23 cellular contexts compared by ENCODE assay signal in genomic region chr10:71908998-71909397, GRCh38. TPM values are rescaled to one million over a fixed set of nuclear protein-coding genes. Genes with fewer than 3 reads are reported as not detected.
DNase-seq lines count a peak whose midpoint lies in the region; ATAC-seq and TF ChIP-seq lines count a peak whose summit lies in the region.
"Had no signal": no experiment of that assay in that cellular context is flagged by ENCODE, and none has a peak within 500 bp of the region (broad histone marks: within the 10 kb centered on the region; RNA-seq: fewer than 3 reads in every experiment).

No MANE protein-coding gene starts in this region.

- POLR2A ChIA-PET in activated B cell treated with CpG ODN at 0.5 μM for 24 hours (lab: Charles Lee) = interaction anchor here (0.6 kb wide), 1 partner anchor 15 kb away, joined by 8 read pairs; no protein-coding TSS in a partner anchor

- no peak for DNase-seq in activated naive CD4-positive, alpha-beta T cell treated with anti-CD3 and anti-CD28 coated beads for 36 hours
- DNase-seq in activated B cell treated with CpG ODN at 0.5 μM for 24 hours = no peak
- no peak for DNase-seq in memory B cell (ENCODE audit: low spot score in 2 of 2)
- no peak for DNase-seq in activated gamma-delta T cell treated with Interleukin-2 at 50 U/mL for 16 hours
- DNase-seq in T1000 (lab: John Stamatoyannopoulos, UW) = no peak
- DNase-seq: AML-193; DMS53; GF-D8; H7; HFFc6; KBM-7; NCI-H1092 treated with DMSO at 0.1 percent for 48 hours; NCI-H146; NCI-H2029; NCI-H226; NCI-H510A treated with DMSO at 0.1 percent for 48 hours; NCI-H748 treated with DMSO at 0.1 percent for 48 hours; NK-92 treated with Interleukin-12 subunit alpha and Interleukin-12 subunit beta, amount 100 ng/mL, for 24 hours; SJCRH30 had no signal

- no peaks in the 10 kb centered on the region for H3K27me3 Mint-ChIP-seq in activated naive CD4-positive, alpha-beta T cell treated with anti-CD3 and anti-CD28 coated beads, Interleukin-2, amount 50 U/mL, for 24 hours
- H3K27me3 Mint-ChIP-seq in activated naive CD4-positive, alpha-beta T cell treated with anti-CD3 and anti-CD28 coated beads for 36 hours (ENCODE audit: low read depth) = no peaks in the 10 kb centered on the region
- H3K27me3 Mint-ChIP-seq in activated B cell treated with CpG ODN at 0.5 μM for 24 hours = no peaks in the 10 kb centered on the region
- no peaks in the 10 kb centered on the region for H3K27me3 Mint-ChIP-seq in memory B cell

- peak overlapping the region; percentile 20 for H3K27ac Mint-ChIP-seq in activated naive CD4-positive, alpha-beta T cell treated with anti-CD3 and anti-CD28 coated beads, Interleukin-2, amount 50 U/mL, for 24 hours
- H3K27ac Mint-ChIP-seq in activated naive CD4-positive, alpha-beta T cell treated with anti-CD3 and anti-CD28 coated beads for 36 hours = no peak overlapping the region
- H3K27ac Mint-ChIP-seq in activated B cell treated with CpG ODN at 0.5 μM for 24 hours (peak overlapping the region; percentile 77), memory B cell (peak overlapping the region; percentile 89)
- H3K27ac Mint-ChIP-seq: HFFc6 had no signal

- no peaks in the 10 kb centered on the region for H3K36me3 Mint-ChIP-seq in activated naive CD4-positive, alpha-beta T cell treated with anti-CD3 and anti-CD28 coated beads, Interleukin-2, amount 50 U/mL, for 24 hours
- H3K36me3 Mint-ChIP-seq in activated naive CD4-positive, alpha-beta T cell treated with anti-CD3 and anti-CD28 coated beads for 36 hours (ENCODE audit: low read depth) = no peaks in the 10 kb centered on the region
- no peaks in the 10 kb centered on the region for H3K36me3 Mint-ChIP-seq in activated B cell treated with CpG ODN at 0.5 μM for 24 hours (ENCODE audit: low read depth)
- H3K36me3 Mint-ChIP-seq in memory B cell = peaks cover 7% of the 10 kb centered on the region

- ATAC-seq in activated B cell treated with CpG ODN at 0.5 μM for 24 hours (ENCODE audit: low read depth) (no peak), memory B cell (ENCODE audit: low read depth) (no peak), GM21619 (IDR thresholded peaks at IDR 0.05; ENCODE audit: unreplicated experiment) (no peak), HG03432 (IDR thresholded peaks at IDR 0.05; ENCODE audit: unreplicated experiment) (no peak)
- ATAC-seq: Panc1 had no signal

- no peak for TF ChIP-seq CTCF in activated B cell treated with CpG ODN at 0.5 μM for 24 hours (IDR thresholded peaks at IDR 0.05)

- H3K4me1 Mint-ChIP-seq in activated naive CD4-positive, alpha-beta T cell treated with anti-CD3 and anti-CD28 coated beads, Interleukin-2, amount 50 U/mL, for 24 hours = peaks cover 14% of the 10 kb centered on the region
- peaks cover 2% of the 10 kb centered on the region for H3K4me1 Mint-ChIP-seq in activated naive CD4-positive, alpha-beta T cell treated with anti-CD3 and anti-CD28 coated beads for 36 hours (ENCODE audit: low read depth)
- H3K4me1 Mint-ChIP-seq in activated B cell treated with CpG ODN at 0.5 μM for 24 hours (peaks cover 21% of the 10 kb centered on the region), memory B cell (peaks cover 17% of the 10 kb centered on the region)

- intact Hi-C loops in activated naive CD4-positive, alpha-beta T cell treated with anti-CD3 and anti-CD28 coated beads for 36 hours (cut with micrococcal nuclease) = no loop called here
- intact Hi-C loops in activated B cell treated with CpG ODN at 0.5 μM for 24 hours (cut with micrococcal nuclease) = no loop called here

- CTCF ChIA-PET in activated naive CD4-positive, alpha-beta T cell treated with anti-CD3 and anti-CD28 coated beads for 36 hours (lab: Charles Lee) = interaction anchor here (0.5 to 0.7 kb wide), 3 partner anchors 12 to 301 kb away, joined by 3 read pairs; no protein-coding TSS in a partner anchor
- CTCF ChIA-PET in activated B cell treated with CpG ODN at 0.5 μM for 24 hours (lab: Charles Lee) = interaction anchor here (1.0 to 1.1 kb wide), 2 partner anchors 12 to 13 kb away, joined by 3 read pairs; no protein-coding TSS in a partner anchor

- no peaks in the 10 kb centered on the region for H3K9me3 Mint-ChIP-seq in activated naive CD4-positive, alpha-beta T cell treated with anti-CD3 and anti-CD28 coated beads, Interleukin-2, amount 50 U/mL, for 24 hours
- H3K9me3 Mint-ChIP-seq in activated naive CD4-positive, alpha-beta T cell treated with anti-CD3 and anti-CD28 coated beads for 36 hours = peaks cover 5% of the 10 kb centered on the region
- H3K9me3 Mint-ChIP-seq in activated B cell treated with CpG ODN at 0.5 μM for 24 hours (peaks cover 3% of the 10 kb centered on the region), memory B cell (peaks cover 3% of the 10 kb centered on the region)
- H3K9me3 Mint-ChIP-seq: HFFc6 had no signal

- no peak overlapping the region for H3K4me3 Mint-ChIP-seq in activated naive CD4-positive, alpha-beta T cell treated with anti-CD3 and anti-CD28 coated beads, Interleukin-2, amount 50 U/mL, for 24 hours
- no peak overlapping the region for H3K4me3 Mint-ChIP-seq in activated naive CD4-positive, alpha-beta T cell treated with anti-CD3 and anti-CD28 coated beads for 36 hours
- H3K4me3 Mint-ChIP-seq in activated B cell treated with CpG ODN at 0.5 μM for 24 hours (peak overlapping the region; percentile 6), memory B cell (peak overlapping the region; percentile 71)
- H3K4me3 Mint-ChIP-seq: HFFc6 had no signal

RNA-seq across cellular contexts. Expression of gene CHST3, which starts 55.2 kb away (rescaled TPM):
- total RNA-seq in activated naive CD4-positive, alpha-beta T cell treated with anti-CD3 and anti-CD28 coated beads for 36 hours = under 1 TPM; 0.55 to 0.57 TPM
- not detected in 2 replicates for total RNA-seq in activated B cell treated with CpG ODN at 0.5 μM for 24 hours

RNA-seq across cellular contexts. Expression of gene PSAP, which starts 57.9 kb away (rescaled TPM):
- 100 to 1,000 TPM; 129 to 133 TPM for total RNA-seq in activated naive CD4-positive, alpha-beta T cell treated with anti-CD3 and anti-CD28 coated beads for 36 hours
- 207 and 210 TPM in 2 replicates for total RNA-seq in activated B cell treated with CpG ODN at 0.5 μM for 24 hours

Comparison
In these comparisons a context has a peak if more than half of its experiments do, and no peak if none do; other contexts are left out.
1. H3K4me3 Mint-ChIP-seq: peak in activated B cell treated with CpG ODN at 0.5 μM for 24 hours (single experiment) and memory B cell (single experiment); none in activated naive CD4-positive, alpha-beta T cell treated with anti-CD3 and anti-CD28 coated beads, Interleukin-2, amount 50 U/mL, for 24 hours (single experiment) and activated naive CD4-positive, alpha-beta T cell treated with anti-CD3 and anti-CD28 coated beads for 36 hours (single experiment).